ENCODE assay signal across 1 cellular context in the genomic region with DNA sequence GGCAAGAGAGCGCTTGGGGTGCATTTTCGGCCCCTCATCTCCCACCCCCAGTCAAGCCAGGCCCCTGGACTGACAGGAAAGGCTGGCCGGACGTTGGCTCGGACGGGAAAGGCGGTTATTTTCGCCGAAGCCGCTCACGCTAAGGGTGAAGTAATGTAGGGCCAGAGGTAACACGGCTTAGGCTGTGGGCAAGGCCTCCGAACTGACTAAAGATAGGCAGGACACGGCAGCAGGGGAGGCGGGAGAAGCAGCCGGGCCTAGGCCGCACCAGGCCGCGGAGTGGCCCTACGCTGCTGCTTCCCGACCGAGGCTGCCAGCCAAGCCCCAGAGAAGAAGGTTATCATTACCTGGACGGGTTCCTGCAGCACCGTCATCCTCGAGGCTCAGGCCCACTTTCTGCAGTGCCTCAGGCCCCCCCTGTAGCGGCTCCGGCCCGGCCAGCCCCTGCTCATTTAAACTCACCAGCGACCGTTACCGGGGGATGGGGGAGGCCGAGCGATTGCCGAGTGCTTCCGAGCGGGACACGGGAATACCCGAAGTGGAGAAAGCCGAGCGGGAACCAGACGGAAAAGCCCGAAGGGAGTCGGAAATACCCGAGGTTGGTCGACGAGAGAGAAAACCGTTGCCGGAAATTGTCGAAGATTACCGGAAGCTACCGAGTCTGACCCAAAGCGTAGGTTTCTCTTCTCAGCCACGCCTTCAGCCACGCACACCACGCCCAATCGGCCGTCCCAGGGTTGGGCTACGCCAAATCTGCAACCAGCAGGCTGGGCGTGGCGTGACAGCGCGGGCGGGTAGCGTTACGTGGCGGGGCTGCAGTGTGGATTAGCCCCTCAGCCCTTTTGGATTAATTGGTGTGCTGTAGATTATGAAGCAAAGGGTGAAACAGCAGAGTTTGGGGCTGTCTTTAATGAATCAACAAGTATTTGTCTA.
TF ChIP-seq lines count a peak whose summit lies in the region.

A gene with protein sequence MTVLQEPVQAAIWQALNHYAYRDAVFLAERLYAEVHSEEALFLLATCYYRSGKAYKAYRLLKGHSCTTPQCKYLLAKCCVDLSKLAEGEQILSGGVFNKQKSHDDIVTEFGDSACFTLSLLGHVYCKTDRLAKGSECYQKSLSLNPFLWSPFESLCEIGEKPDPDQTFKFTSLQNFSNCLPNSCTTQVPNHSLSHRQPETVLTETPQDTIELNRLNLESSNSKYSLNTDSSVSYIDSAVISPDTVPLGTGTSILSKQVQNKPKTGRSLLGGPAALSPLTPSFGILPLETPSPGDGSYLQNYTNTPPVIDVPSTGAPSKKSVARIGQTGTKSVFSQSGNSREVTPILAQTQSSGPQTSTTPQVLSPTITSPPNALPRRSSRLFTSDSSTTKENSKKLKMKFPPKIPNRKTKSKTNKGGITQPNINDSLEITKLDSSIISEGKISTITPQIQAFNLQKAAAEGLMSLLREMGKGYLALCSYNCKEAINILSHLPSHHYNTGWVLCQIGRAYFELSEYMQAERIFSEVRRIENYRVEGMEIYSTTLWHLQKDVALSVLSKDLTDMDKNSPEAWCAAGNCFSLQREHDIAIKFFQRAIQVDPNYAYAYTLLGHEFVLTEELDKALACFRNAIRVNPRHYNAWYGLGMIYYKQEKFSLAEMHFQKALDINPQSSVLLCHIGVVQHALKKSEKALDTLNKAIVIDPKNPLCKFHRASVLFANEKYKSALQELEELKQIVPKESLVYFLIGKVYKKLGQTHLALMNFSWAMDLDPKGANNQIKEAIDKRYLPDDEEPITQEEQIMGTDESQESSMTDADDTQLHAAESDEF (minus strand): TSS at position 497 of the 933 bp plus-strand sequence. CDS start 123 bp downstream, at position 374.

TF ChIP-seq in HepG2, 621 proteins besides CTCF, POLR2A, EP300 and RAD21 (continued from another document and continues in another):
- TF ChIP-seq, protein P1, sequence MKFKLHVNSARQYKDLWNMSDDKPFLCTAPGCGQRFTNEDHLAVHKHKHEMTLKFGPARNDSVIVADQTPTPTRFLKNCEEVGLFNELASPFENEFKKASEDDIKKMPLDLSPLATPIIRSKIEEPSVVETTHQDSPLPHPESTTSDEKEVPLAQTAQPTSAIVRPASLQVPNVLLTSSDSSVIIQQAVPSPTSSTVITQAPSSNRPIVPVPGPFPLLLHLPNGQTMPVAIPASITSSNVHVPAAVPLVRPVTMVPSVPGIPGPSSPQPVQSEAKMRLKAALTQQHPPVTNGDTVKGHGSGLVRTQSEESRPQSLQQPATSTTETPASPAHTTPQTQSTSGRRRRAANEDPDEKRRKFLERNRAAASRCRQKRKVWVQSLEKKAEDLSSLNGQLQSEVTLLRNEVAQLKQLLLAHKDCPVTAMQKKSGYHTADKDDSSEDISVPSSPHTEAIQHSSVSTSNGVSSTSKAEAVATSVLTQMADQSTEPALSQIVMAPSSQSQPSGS (CRISPR knock-in tag; IDR thresholded peaks at IDR 0.05) = peak; percentile 69
- peak; percentile 83 for TF ChIP-seq ZNF792 (CRISPR knock-in tag; IDR thresholded peaks at IDR 0.05)
- no peak; the same call in none of the 2 replicates for TF ChIP-seq NFYC (CRISPR knock-in tag; IDR thresholded peaks at IDR 0.05)
- TF ChIP-seq SRF (IDR thresholded peaks at IDR 0.05; ENCODE audit: low read depth, low read length) = no peak
- TF ChIP-seq RARA (CRISPR knock-in tag; IDR thresholded peaks at IDR 0.05) = peak; percentile 62
- TF ChIP-seq HOXA3 (CRISPR knock-in tag; IDR thresholded peaks at IDR 0.05) = peak; percentile 67
- peak; percentile 66; the same call in 1 of the 2 replicates for TF ChIP-seq ERF (CRISPR knock-in tag; IDR thresholded peaks at IDR 0.05)
- TF ChIP-seq, protein P2, sequence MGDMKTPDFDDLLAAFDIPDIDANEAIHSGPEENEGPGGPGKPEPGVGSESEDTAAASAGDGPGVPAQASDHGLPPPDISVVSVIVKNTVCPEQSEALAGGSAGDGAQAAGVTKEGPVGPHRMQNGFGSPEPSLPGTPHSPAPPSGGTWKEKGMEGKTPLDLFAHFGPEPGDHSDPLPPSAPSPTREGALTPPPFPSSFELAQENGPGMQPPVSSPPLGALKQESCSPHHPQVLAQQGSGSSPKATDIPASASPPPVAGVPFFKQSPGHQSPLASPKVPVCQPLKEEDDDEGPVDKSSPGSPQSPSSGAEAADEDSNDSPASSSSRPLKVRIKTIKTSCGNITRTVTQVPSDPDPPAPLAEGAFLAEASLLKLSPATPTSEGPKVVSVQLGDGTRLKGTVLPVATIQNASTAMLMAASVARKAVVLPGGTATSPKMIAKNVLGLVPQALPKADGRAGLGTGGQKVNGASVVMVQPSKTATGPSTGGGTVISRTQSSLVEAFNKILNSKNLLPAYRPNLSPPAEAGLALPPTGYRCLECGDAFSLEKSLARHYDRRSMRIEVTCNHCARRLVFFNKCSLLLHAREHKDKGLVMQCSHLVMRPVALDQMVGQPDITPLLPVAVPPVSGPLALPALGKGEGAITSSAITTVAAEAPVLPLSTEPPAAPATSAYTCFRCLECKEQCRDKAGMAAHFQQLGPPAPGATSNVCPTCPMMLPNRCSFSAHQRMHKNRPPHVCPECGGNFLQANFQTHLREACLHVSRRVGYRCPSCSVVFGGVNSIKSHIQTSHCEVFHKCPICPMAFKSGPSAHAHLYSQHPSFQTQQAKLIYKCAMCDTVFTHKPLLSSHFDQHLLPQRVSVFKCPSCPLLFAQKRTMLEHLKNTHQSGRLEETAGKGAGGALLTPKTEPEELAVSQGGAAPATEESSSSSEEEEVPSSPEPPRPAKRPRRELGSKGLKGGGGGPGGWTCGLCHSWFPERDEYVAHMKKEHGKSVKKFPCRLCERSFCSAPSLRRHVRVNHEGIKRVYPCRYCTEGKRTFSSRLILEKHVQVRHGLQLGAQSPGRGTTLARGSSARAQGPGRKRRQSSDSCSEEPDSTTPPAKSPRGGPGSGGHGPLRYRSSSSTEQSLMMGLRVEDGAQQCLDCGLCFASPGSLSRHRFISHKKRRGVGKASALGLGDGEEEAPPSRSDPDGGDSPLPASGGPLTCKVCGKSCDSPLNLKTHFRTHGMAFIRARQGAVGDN (CRISPR knock-in tag; IDR thresholded peaks at IDR 0.05) = peak; percentile 99
- TF ChIP-seq CENPBD1 (CRISPR knock-in tag; IDR thresholded peaks at IDR 0.05; ENCODE audit: borderline replicate concordance, low read depth) = no peak
- TF ChIP-seq, protein P3, sequence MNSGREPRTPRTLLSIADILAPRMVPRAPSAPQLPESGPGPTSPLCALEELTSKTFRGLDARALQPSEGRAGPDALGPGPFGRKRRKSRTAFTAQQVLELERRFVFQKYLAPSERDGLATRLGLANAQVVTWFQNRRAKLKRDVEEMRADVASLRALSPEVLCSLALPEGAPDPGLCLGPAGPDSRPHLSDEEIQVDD (CRISPR knock-in tag; IDR thresholded peaks at IDR 0.05; ENCODE audit: borderline replicate concordance) = peak; percentile 97; the same call in 1 of the 2 replicates
- peak; percentile 97 for TF ChIP-seq KAT7 (CRISPR knock-in tag; IDR thresholded peaks at IDR 0.05; ENCODE audit: borderline replicate concordance)
- TF ChIP-seq ZBTB40 (IDR thresholded peaks at IDR 0.05) = no peak
- TF ChIP-seq ZBTB40 (CRISPR knock-in tag; IDR thresholded peaks at IDR 0.05) = peak; percentile 89
- TF ChIP-seq AFF4 (CRISPR knock-in tag; IDR thresholded peaks at IDR 0.05) = 0 out of 2 replicates have a peak, but pooled peaks have one; percentile 70
- TF ChIP-seq NKX3-1 (CRISPR knock-in tag; IDR thresholded peaks at IDR 0.05) = peak; percentile 81
- TF ChIP-seq ZNF251 (CRISPR knock-in tag; IDR thresholded peaks at IDR 0.05) = no peak
- TF ChIP-seq ELF4 (CRISPR knock-in tag; IDR thresholded peaks at IDR 0.05; ENCODE audit: borderline replicate concordance) = peak; percentile 90; the same call in 1 of the 2 replicates
- no peak for TF ChIP-seq TCF12 (IDR thresholded peaks at IDR 0.05)
- peak; percentile 98 for TF ChIP-seq TCF12 (CRISPR knock-in tag; IDR thresholded peaks at IDR 0.05)
- no peak for TF ChIP-seq ZNF101 (CRISPR knock-in tag; IDR thresholded peaks at IDR 0.05; ENCODE audit: borderline replicate concordance, low read depth)
- peak; percentile 86; the same call in 1 of the 2 replicates for TF ChIP-seq MYC (CRISPR knock-in tag; IDR thresholded peaks at IDR 0.05; ENCODE audit: borderline replicate concordance)
- 0 out of 2 replicates have a peak, but pooled peaks have one; percentile 88 for TF ChIP-seq REPIN1 (CRISPR knock-in tag; IDR thresholded peaks at IDR 0.05; ENCODE audit: borderline replicate concordance, low read depth)
- no peak for TF ChIP-seq HNRNPUL1 (IDR thresholded peaks at IDR 0.05; ENCODE audit: low read depth, low read length)
- TF ChIP-seq SALL2 (CRISPR knock-in tag; IDR thresholded peaks at IDR 0.05) = peak; percentile 99
